In the genomic region with DNA sequence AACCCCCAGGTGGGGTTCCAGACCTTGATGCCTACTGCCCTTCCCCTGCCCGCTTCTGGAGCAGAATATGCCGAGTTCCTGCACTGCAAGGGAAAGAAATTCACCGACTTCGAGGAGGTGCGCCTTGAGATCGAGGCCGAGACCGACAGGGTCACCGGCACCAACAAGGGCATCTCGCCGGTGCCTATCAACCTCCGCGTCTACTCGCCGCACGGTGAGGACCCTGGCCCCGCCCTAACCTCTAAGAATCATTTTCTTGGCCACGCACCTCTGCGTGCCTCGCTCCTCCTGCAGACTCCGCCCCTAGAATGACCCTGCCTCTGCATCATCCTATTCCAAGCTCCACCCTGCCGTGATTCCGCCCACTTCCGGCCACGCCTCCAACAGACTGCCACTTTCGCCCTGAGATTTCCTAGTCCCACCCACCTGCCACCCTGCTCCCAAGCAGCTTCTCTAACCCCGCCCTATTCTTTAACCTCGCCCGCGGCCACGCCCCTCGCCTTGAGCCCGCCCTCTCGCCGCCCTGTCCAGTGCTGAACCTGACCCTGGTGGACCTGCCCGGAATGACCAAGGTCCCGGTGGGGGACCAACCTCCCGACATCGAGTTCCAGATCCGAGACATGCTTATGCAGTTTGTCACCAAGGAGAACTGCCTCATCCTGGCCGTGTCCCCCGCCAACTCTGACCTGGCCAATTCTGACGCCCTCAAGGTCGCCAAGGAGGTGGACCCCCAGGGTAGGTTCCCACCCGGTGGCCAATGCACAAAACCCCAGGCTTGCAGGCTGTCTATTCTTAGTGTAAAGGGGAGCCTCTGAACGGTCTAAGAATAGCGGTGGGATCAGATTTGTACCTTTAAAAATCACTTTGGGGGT, we compare ENCODE assay signal across 8 cellular contexts. TPM values are rescaled to one million over a fixed set of nuclear protein-coding genes. Genes with fewer than 3 reads are reported as not detected.
A peak's percentile ranks its signal among the peaks of the same experiment; 100 is the strongest.
DNase-seq lines count a peak whose midpoint lies in the region; ATAC-seq and TF ChIP-seq lines count a peak whose summit lies in the region.

No MANE protein-coding gene starts in this region.

- H3K9me3 Mint-ChIP-seq in brain: no peaks in the 10 kb centered on the region

- DNase-seq in COLO668 (lab: John Stamatoyannopoulos, UW; ENCODE audit: unreplicated experiment) (peak; percentile 29), UCSD-AML1 (lab: John Stamatoyannopoulos, UW; ENCODE audit: unreplicated experiment) (peak; percentile 34), skeletal muscle cell (ENCODE audit: low read depth) (no peak), HCEC 1CT (no peak)

- no peaks in the 10 kb centered on the region for H4K20me1 ChIP-seq in KMS-11 (ENCODE audit: insufficient read depth)

- H3K27me3 Mint-ChIP-seq in brain: no peaks in the 10 kb centered on the region

- H3K27ac ChIP-seq in KMS-11: no peak overlapping the region

- peak; percentile 97 for ATAC-seq in GM21447 (IDR thresholded peaks at IDR 0.05; ENCODE audit: unreplicated experiment)

- no peaks in the 10 kb centered on the region for H3K79me2 ChIP-seq in KMS-11 (ENCODE audit: insufficient read depth, low read depth)

- H3K9ac ChIP-seq in KMS-11: no peak overlapping the region
- H3K9ac ChIP-seq in iPS-15b (ENCODE audit: low read depth, low read length): no peak overlapping the region

- peak overlapping the region; percentile 49 to 89 (median 81) for H3K27ac Mint-ChIP-seq in brain

- H3K4me1 Mint-ChIP-seq in brain: peaks cover 44% of the 10 kb centered on the region

- H3K9me3 ChIP-seq in iPS-15b (ENCODE audit: control insufficient read depth, insufficient read depth, low read length): no peaks in the 10 kb centered on the region

- H3K27me3 ChIP-seq in KMS-11 (ENCODE audit: insufficient read depth, low read depth) (peaks cover 47% of the 10 kb centered on the region), iPS-15b (ENCODE audit: control insufficient read depth, insufficient read depth, low read length) (no peaks in the 10 kb centered on the region)

- peak overlapping the region; percentile 61 for H2AFZ ChIP-seq in KMS-11 (ENCODE audit: low read depth)

- no peak overlapping the region for H3K4me3 ChIP-seq in KMS-11 (IDR thresholded peaks at IDR 0.05; ENCODE audit: insufficient read depth, low read depth, low read length)
- peak overlapping the region; percentile 56 for H3K4me3 ChIP-seq in iPS-15b (ENCODE audit: low read depth, low read length)
- H3K4me3 ChIP-seq in skeletal muscle cell (ENCODE audit: low read depth, low read length): peak overlapping the region; percentile 21

- H3K4me1 ChIP-seq in KMS-11 (ENCODE audit: low read depth, poor library complexity, severe bottlenecking) (peaks cover 8% of the 10 kb centered on the region), iPS-15b (ENCODE audit: control insufficient read depth, insufficient read depth, low read length) (no peaks in the 10 kb centered on the region)

- peak overlapping the region; percentile 81 for H3K4me2 ChIP-seq in KMS-11

- H3K36me3 ChIP-seq in KMS-11 (ENCODE audit: insufficient read depth): no peaks in the 10 kb centered on the region
- peaks cover 18% of the 10 kb centered on the region for H3K36me3 ChIP-seq in iPS-15b (ENCODE audit: control insufficient read depth, insufficient read depth, low read length)

- peak overlapping the region; percentile 63 to 88 (median 75) for H3K4me3 Mint-ChIP-seq in brain

- TF ChIP-seq CTCF in KMS-11 (conservative IDR thresholded peaks at IDR 0.05; ENCODE audit: low read depth, low read length) (no peak), brain (conservative IDR thresholded peaks at IDR 0.05) (no peak)

- H3K36me3 Mint-ChIP-seq in brain: peaks cover 34% of the 10 kb centered on the region

RNA-seq across cellular contexts. Expression of a gene that starts 15.6 kb away (rescaled TPM):
- 191 TPM for polyA plus RNA-seq in brain (ENCODE audit: insufficient read depth, low read depth, low replicate concordance)

RNA-seq across cellular contexts. Expression of a gene that starts 27.4 kb away (rescaled TPM):
- polyA plus RNA-seq in brain (ENCODE audit: insufficient read depth, low read depth, low replicate concordance): 167 TPM

RNA-seq across cellular contexts. Expression of a gene that starts 57.1 kb away (rescaled TPM):
- 78.8 TPM for polyA plus RNA-seq in brain (ENCODE audit: insufficient read depth, low read depth, low replicate concordance)

RNA-seq across cellular contexts. Expression of a gene that starts 57.3 kb away (rescaled TPM):
- 56.7 TPM for polyA plus RNA-seq in brain (ENCODE audit: insufficient read depth, low read depth, low replicate concordance)

RNA-seq across cellular contexts. Expression of a gene that starts 58.7 kb away (rescaled TPM):
- 404 TPM for polyA plus RNA-seq in brain (ENCODE audit: insufficient read depth, low read depth, low replicate concordance)

Comparison
In these comparisons a context has a peak if more than half of its experiments do, and no peak if none do; other contexts are left out.
1. DNase-seq: peak in COLO668 (single experiment) and UCSD-AML1 (single experiment); none in skeletal muscle cell (single experiment) and HCEC 1CT (single experiment).